In genomic region chr15:51991141-51991540, GRCh38 we compare ENCODE assay signal across 24 cellular contexts.
"Had no signal": no experiment of that assay in that cellular context is flagged by ENCODE, and none has a peak within 500 bp of the region (broad histone marks: within the 10 kb centered on the region; RNA-seq: fewer than 3 reads in every experiment).

No MANE protein-coding gene starts in this region.

- H3K27me3 ChIP-seq: SJSA1 had no signal

- H3K9me3 ChIP-seq: SJSA1 had no signal

- H3K4me3 ChIP-seq: K562, SJSA1, SK-N-MC had no signal

- H3K27ac Mint-ChIP-seq: IgD-negative memory B cell had no signal

- H3K9me3 Mint-ChIP-seq: IgD-negative memory B cell had no signal

- DNase-seq: Kasumi-1; MV-4-11; NCI-H1048; NCI-H1105; NCI-H1417; NCI-H1436 treated with DMSO at 0.1 percent for 48 hours; NCI-H1694; NCI-H187 treated with DMSO at 0.1 percent for 48 hours; NCI-H2081 treated with DMSO at 0.1 percent for 48 hours; NCI-H2171; NCI-H2227 treated with DMSO at 0.1 percent for 48 hours; NCI-H524; NCI-H526 treated with DMSO at 0.1 percent for 48 hours; NCI-H748 treated with DMSO at 0.1 percent for 48 hours; NK-92 treated with Interleukin-12 subunit alpha and Interleukin-12 subunit beta, amount 100 ng/mL, for 24 hours; PC-3; SHP77 had no signal

- H3K27me3 Mint-ChIP-seq: IgD-negative memory B cell had no signal

- H3K4me1 Mint-ChIP-seq: IgD-negative memory B cell had no signal

- H3K4me2 ChIP-seq: KMS-11 had no signal

- ATAC-seq: K562, Panc1, PC-3 had no signal

- H3K36me3 ChIP-seq: SJSA1 had no signal

- H3K27ac ChIP-seq: HL-60, KMS-11, SJSA1, SK-N-MC had no signal

- H3K4me3 Mint-ChIP-seq: IgD-negative memory B cell had no signal

- H3K36me3 Mint-ChIP-seq: IgD-negative memory B cell had no signal
